Comparison of ENCODE assay signal across 17 cellular contexts in the genomic region with DNA sequence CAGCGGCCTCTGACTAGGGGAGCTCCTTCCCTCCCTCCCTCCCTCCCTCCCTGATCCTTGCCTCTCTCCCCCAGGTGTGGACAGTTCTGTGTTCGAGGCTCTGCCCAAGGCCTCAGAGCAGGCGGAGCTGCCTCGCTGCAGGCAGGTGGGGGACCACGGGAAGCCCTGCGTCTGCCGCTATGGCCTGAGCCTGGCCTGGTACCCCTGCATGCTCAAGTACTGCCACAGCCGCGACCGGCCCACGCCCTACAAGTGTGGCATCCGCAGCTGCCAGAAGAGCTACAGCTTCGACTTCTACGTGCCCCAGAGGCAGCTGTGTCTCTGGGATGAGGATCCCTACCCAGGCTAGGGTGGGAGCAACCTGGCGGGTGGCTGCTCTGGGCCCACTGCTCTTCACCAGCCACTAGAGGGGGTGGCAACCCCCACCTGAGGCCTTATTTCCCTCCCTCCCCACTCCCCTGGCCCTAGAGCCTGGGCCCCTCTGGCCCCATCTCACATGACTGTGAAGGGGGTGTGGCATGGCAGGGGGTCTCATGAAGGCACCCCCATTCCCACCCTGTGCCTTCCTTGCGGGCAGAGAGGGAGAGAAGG. TPM values are rescaled to one million over a fixed set of nuclear protein-coding genes. Genes with fewer than 3 reads are reported as not detected.
DNase-seq lines count a peak whose midpoint lies in the region; ATAC-seq and TF ChIP-seq lines count a peak whose summit lies in the region.
"Had no signal": no experiment of that assay in that cellular context is flagged by ENCODE, and none has a peak within 500 bp of the region (broad histone marks: within the 10 kb centered on the region; RNA-seq: fewer than 3 reads in every experiment).

No MANE protein-coding gene starts in this region.

- no peaks in the 10 kb centered on the region for H3K9me3 ChIP-seq in AG04450 (ENCODE audit: control insufficient read depth, insufficient read depth, low read length)
- H3K9me3 ChIP-seq: BLaER1, Peyer's patch, prostate gland had no signal

- no peak overlapping the region for H3K4me3 Mint-ChIP-seq in WTC11
- no peak overlapping the region for H3K4me3 Mint-ChIP-seq in activated naive CD4-positive, alpha-beta T cell treated with anti-CD3 and anti-CD28 coated beads for 36 hours
- H3K4me3 Mint-ChIP-seq: central memory CD8-positive, alpha-beta T cell had no signal

- H3K27me3 ChIP-seq in AG04450 (ENCODE audit: control insufficient read depth, insufficient read depth, low read length): peaks cover 10% of the 10 kb centered on the region
- H3K27me3 ChIP-seq in kidney epithelial cell (ENCODE audit: control insufficient read depth, insufficient read depth, low read length): peaks cover 5% of the 10 kb centered on the region
- H3K27me3 ChIP-seq: BLaER1, Peyer's patch had no signal

- H3K9me3 Mint-ChIP-seq in WTC11: no peaks in the 10 kb centered on the region
- no peaks in the 10 kb centered on the region for H3K9me3 Mint-ChIP-seq in activated naive CD4-positive, alpha-beta T cell treated with anti-CD3 and anti-CD28 coated beads for 36 hours
- H3K9me3 Mint-ChIP-seq: central memory CD8-positive, alpha-beta T cell had no signal

- TF ChIP-seq CTCF in AG04450 (IDR thresholded peaks at IDR 0.05; ENCODE audit: low read depth, low read length) (peak; percentile 18; the same call in 1 of the 2 replicates), GM20000 (IDR thresholded peaks at IDR 0.05; ENCODE audit: extremely low read depth, missing control alignments) (peak; percentile 0), WTC11 (IDR thresholded peaks at IDR 0.05) (no peak), kidney epithelial cell (IDR thresholded peaks at IDR 0.05; ENCODE audit: insufficient read depth, low read length, poor library complexity, severe bottlenecking) (peak; percentile 41)

- H3K27me3 Mint-ChIP-seq in WTC11 (ENCODE audit: low read depth): peaks cover 10% of the 10 kb centered on the region
- H3K27me3 Mint-ChIP-seq in activated naive CD4-positive, alpha-beta T cell treated with anti-CD3 and anti-CD28 coated beads for 36 hours (ENCODE audit: low read depth): no peaks in the 10 kb centered on the region

- H3K27ac Mint-ChIP-seq in WTC11: no peak overlapping the region
- no peak overlapping the region for H3K27ac Mint-ChIP-seq in activated naive CD4-positive, alpha-beta T cell treated with anti-CD3 and anti-CD28 coated beads for 36 hours

- DNase-seq in AG04450 (ENCODE audit: low read depth, low spot score): no peak
- no peak for DNase-seq in GM20000 (ENCODE audit: low spot score)
- DNase-seq in WTC11 (ENCODE audit: low spot score): no peak
- no peak for DNase-seq in kidney epithelial cell (ENCODE audit: low read depth)
- DNase-seq in head of caudate nucleus: no peak
- DNase-seq in mucosa of gallbladder (ENCODE audit: low spot score): no peak
- no peak for DNase-seq in activated naive CD4-positive, alpha-beta T cell treated with anti-CD3 and anti-CD28 coated beads for 36 hours
- DNase-seq: activated naive CD4-positive, alpha-beta T cell treated with anti-CD3 and anti-CD28 coated beads, Interleukin-2, amount 50 U/mL, for 16 hours; NCI-H2107; Peyer's patch; stimulated activated CD4-positive, alpha-beta T cell treated with anti-CD3 and anti-CD28 coated beads, Interleukin-2, amount 100 ng/mL, for 24 hours had no signal

- H3K36me3 Mint-ChIP-seq in WTC11: no peaks in the 10 kb centered on the region
- H3K36me3 Mint-ChIP-seq in activated naive CD4-positive, alpha-beta T cell treated with anti-CD3 and anti-CD28 coated beads for 36 hours (ENCODE audit: low read depth): no peaks in the 10 kb centered on the region

- ATAC-seq in WTC11 (peak; percentile 51), GM18867 (IDR thresholded peaks at IDR 0.05; ENCODE audit: unreplicated experiment) (no peak)

- intact Hi-C loops in head of caudate nucleus (cut with DNase I): loop anchor here (2.0 kb wide), 1 partner anchor 56 kb away; no protein-coding TSS in a partner anchor
- intact Hi-C loops in activated naive CD4-positive, alpha-beta T cell treated with anti-CD3 and anti-CD28 coated beads for 36 hours (cut with micrococcal nuclease): no loop called here

- peaks cover 15% of the 10 kb centered on the region for H3K4me1 Mint-ChIP-seq in WTC11
- peaks cover 3% of the 10 kb centered on the region for H3K4me1 Mint-ChIP-seq in activated naive CD4-positive, alpha-beta T cell treated with anti-CD3 and anti-CD28 coated beads for 36 hours (ENCODE audit: low read depth)

- no peak overlapping the region for H3K27ac ChIP-seq in AG04450 (ENCODE audit: low read depth, low read length)
- H3K27ac ChIP-seq: BLaER1, Peyer's patch, prostate gland had no signal

- H3K4me3 ChIP-seq in AG04450 (ENCODE audit: low read depth, low read length) (no peak overlapping the region), kidney epithelial cell (ENCODE audit: low read depth, low read length) (no peak overlapping the region)
- H3K4me3 ChIP-seq: BLaER1, Peyer's patch, prostate gland had no signal

- POLR2A ChIA-PET in AG04450 (lab: Yijun Ruan, JAX): no interaction called here
- POLR2A ChIA-PET in WTC11 (lab: Charles Lee): no interaction called here

- CTCF ChIA-PET in AG04450 (lab: Charles Lee): interaction anchor here (0.5 to 9.5 kb wide), 16 partner anchors 11 to 737 kb away, joined by 3 to 148 read pairs (median 4); a partner anchor contains a TSS
- CTCF ChIA-PET in WTC11 (lab: Charles Lee): interaction anchor here (0.5 to 7.3 kb wide), 37 partner anchors 9 to 716 kb away, joined by 3 to 94 read pairs (median 5); a partner anchor contains a TSS
- CTCF ChIA-PET in activated naive CD4-positive, alpha-beta T cell treated with anti-CD3 and anti-CD28 coated beads for 36 hours (lab: Charles Lee): interaction anchor here (0.9 to 13.9 kb wide), 13 partner anchors 9 to 121 kb away, joined by 3 to 188 read pairs (median 5); a partner anchor contains a TSS

- no peaks in the 10 kb centered on the region for H3K36me3 ChIP-seq in kidney epithelial cell (ENCODE audit: control insufficient read depth, insufficient read depth, low read length)
- H3K36me3 ChIP-seq: prostate gland had no signal

TF ChIP-seq in WTC11, 78 proteins besides CTCF, POLR2A, EP300 and RAD21 (continues in another document):
- TF ChIP-seq, protein P1, sequence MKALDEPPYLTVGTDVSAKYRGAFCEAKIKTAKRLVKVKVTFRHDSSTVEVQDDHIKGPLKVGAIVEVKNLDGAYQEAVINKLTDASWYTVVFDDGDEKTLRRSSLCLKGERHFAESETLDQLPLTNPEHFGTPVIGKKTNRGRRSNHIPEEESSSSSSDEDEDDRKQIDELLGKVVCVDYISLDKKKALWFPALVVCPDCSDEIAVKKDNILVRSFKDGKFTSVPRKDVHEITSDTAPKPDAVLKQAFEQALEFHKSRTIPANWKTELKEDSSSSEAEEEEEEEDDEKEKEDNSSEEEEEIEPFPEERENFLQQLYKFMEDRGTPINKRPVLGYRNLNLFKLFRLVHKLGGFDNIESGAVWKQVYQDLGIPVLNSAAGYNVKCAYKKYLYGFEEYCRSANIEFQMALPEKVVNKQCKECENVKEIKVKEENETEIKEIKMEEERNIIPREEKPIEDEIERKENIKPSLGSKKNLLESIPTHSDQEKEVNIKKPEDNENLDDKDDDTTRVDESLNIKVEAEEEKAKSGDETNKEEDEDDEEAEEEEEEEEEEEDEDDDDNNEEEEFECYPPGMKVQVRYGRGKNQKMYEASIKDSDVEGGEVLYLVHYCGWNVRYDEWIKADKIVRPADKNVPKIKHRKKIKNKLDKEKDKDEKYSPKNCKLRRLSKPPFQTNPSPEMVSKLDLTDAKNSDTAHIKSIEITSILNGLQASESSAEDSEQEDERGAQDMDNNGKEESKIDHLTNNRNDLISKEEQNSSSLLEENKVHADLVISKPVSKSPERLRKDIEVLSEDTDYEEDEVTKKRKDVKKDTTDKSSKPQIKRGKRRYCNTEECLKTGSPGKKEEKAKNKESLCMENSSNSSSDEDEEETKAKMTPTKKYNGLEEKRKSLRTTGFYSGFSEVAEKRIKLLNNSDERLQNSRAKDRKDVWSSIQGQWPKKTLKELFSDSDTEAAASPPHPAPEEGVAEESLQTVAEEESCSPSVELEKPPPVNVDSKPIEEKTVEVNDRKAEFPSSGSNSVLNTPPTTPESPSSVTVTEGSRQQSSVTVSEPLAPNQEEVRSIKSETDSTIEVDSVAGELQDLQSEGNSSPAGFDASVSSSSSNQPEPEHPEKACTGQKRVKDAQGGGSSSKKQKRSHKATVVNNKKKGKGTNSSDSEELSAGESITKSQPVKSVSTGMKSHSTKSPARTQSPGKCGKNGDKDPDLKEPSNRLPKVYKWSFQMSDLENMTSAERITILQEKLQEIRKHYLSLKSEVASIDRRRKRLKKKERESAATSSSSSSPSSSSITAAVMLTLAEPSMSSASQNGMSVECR (CRISPR knock-in tag; IDR thresholded peaks at IDR 0.05; ENCODE audit: borderline replicate concordance): no peak
- TF ChIP-seq, protein P2, sequence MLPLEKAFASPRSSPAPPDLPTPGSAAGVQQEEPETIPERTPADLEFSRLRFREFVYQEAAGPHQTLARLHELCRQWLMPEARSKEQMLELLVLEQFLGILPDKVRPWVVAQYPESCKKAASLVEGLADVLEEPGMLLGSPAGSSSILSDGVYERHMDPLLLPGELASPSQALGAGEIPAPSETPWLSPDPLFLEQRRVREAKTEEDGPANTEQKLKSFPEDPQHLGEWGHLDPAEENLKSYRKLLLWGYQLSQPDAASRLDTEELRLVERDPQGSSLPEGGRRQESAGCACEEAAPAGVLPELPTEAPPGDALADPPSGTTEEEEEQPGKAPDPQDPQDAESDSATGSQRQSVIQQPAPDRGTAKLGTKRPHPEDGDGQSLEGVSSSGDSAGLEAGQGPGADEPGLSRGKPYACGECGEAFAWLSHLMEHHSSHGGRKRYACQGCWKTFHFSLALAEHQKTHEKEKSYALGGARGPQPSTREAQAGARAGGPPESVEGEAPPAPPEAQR (CRISPR knock-in tag; IDR thresholded peaks at IDR 0.05): no peak
- TF ChIP-seq, protein P3, sequence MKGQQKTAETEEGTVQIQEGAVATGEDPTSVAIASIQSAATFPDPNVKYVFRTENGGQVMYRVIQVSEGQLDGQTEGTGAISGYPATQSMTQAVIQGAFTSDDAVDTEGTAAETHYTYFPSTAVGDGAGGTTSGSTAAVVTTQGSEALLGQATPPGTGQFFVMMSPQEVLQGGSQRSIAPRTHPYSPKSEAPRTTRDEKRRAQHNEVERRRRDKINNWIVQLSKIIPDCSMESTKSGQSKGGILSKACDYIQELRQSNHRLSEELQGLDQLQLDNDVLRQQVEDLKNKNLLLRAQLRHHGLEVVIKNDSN (CRISPR knock-in tag; IDR thresholded peaks at IDR 0.05): no peak

RNA-seq across cellular contexts. Expression of a gene that starts 11.1 kb away (rescaled TPM):
- 0.05 TPM in 1 of 2 replicates, not detected in the other for polyA plus RNA-seq in AG04450 (2011; rRNA removed)
- polyA minus RNA-seq in AG04450 (2011; rRNA and poly(A)+ RNA removed): not detected in 2 replicates
- total RNA-seq in WTC11 (2021) (0.37 to 0.78 TPM (median 0.61 TPM) in 3 replicates), kidney epithelial cell (0.14 and 1.1 TPM in 2 replicates), mucosa of gallbladder (6.5 TPM)
- not detected for total RNA-seq in activated naive CD4-positive, alpha-beta T cell treated with anti-CD3 and anti-CD28 coated beads for 36 hours
- total RNA-seq: mononuclear cell; T-helper 2 cell treated with Interferon-gamma antibody and Interleukin-4, amounts not matched to agents 100 ng/mL and 5 ng/mL, for 36 hours had no signal

RNA-seq across cellular contexts. Expression of a gene that starts 18.1 kb away (rescaled TPM):
- polyA plus RNA-seq in AG04450 (2011; rRNA removed): 26.6 and 37.0 TPM in 2 replicates
- 17.3 and 23.6 TPM in 2 replicates for polyA minus RNA-seq in AG04450 (2011; rRNA and poly(A)+ RNA removed)
- total RNA-seq in WTC11 (2021) (3.2 to 5.6 TPM (median 4.2 TPM) in 3 replicates), kidney epithelial cell (45.2 and 45.5 TPM in 2 replicates), mucosa of gallbladder (123 TPM)
- 1 to 10 TPM; 1.5 to 1.6 TPM for total RNA-seq in activated naive CD4-positive, alpha-beta T cell treated with anti-CD3 and anti-CD28 coated beads for 36 hours
